Comparison of ENCODE assay signal across 8 cellular contexts in genomic region chr10:67764012-67764822, GRCh38.
DNase-seq lines count a peak whose midpoint lies in the region; ATAC-seq and TF ChIP-seq lines count a peak whose summit lies in the region.

No MANE protein-coding gene starts in this region.

- peak overlapping the region; percentile 67 for H3K9ac ChIP-seq in endodermal cell (ENCODE audit: extremely low read depth, low read length, poor library complexity, severe bottlenecking)

- peak; percentile 81 for ATAC-seq in GM21390 (IDR thresholded peaks at IDR 0.05; ENCODE audit: unreplicated experiment)

- H3K4me3 ChIP-seq in endodermal cell (ENCODE audit: low read length): peak overlapping the region; percentile 98

- H3K27ac ChIP-seq in endodermal cell (ENCODE audit: low read depth, low read length): peak overlapping the region; percentile 68

- no peaks in the 10 kb centered on the region for H3K27me3 Mint-ChIP-seq in endodermal cell (ENCODE audit: insufficient read depth)

- WGBS in endodermal cell (ENCODE audit: insufficient coverage in 1 of 2, insufficient read length in 1 of 2), 2 experiments: 0 to 1% methylated on average over 36 to 56 of the region's 56 CpGs

- H3K36me3 ChIP-seq in endodermal cell (ENCODE audit: control insufficient read depth, insufficient read depth, low read length): no peaks in the 10 kb centered on the region

- no peaks in the 10 kb centered on the region for H3K27me3 ChIP-seq in endodermal cell (ENCODE audit: control insufficient read depth, insufficient read depth, low read length, poor library complexity, severe bottlenecking)

- H3K4me1 ChIP-seq in endodermal cell (ENCODE audit: control insufficient read depth, insufficient read depth, low read length): no peaks in the 10 kb centered on the region

- peak; percentile 86 for DNase-seq in CMK (ENCODE audit: low read depth)
- peak; percentile 62 to 99 (median 90) for DNase-seq in HUDEP-2 (lab: John Stamatoyannopoulos, UW; ENCODE audit: unreplicated experiment in 76 of 76)
- DNase-seq in NOMO-1 treated with dmso at 0.1 percent for 144 hours (lab: John Stamatoyannopoulos, UW; ENCODE audit: unreplicated experiment): peak; percentile 88
- peak; percentile 91 for DNase-seq in activated CD8-positive, alpha-beta memory T cell treated with anti-CD3 and anti-CD28 coated beads, Interleukin-2, amount 50 U/mL, for 24 hours (ENCODE audit: extremely low read depth)
- DNase-seq in endodermal cell: peak; percentile 98
- peak; percentile 97 for DNase-seq in mesenteric fat pad (ENCODE audit: low spot score)
- peak; percentile 97 for DNase-seq in stimulated activated CD8-positive, alpha-beta memory T cell treated with anti-CD3 and anti-CD28 coated beads, Interleukin-15, amount 100 ng/mL, for 1 hour (ENCODE audit: low read depth)

- H3K4me3 Mint-ChIP-seq in endodermal cell: peak overlapping the region; percentile 89

- H3K27ac Mint-ChIP-seq in endodermal cell: peak overlapping the region; percentile 96

- H3K9me3 ChIP-seq in endodermal cell (ENCODE audit: control insufficient read depth, low read length): no peaks in the 10 kb centered on the region

- H3K9me3 Mint-ChIP-seq in endodermal cell: peaks cover 6% of the 10 kb centered on the region

- H3K36me3 Mint-ChIP-seq in endodermal cell (ENCODE audit: low read depth): no peaks in the 10 kb centered on the region

- no peaks in the 10 kb centered on the region for H3K4me1 Mint-ChIP-seq in endodermal cell

- TF ChIP-seq CTCF in endodermal cell (conservative IDR thresholded peaks at IDR 0.05): no peak

Comparison
In these comparisons a context has a peak if more than half of its experiments do, and no peak if none do; other contexts are left out.
1. Peak in every context shown above with its lines: DNase-seq, ATAC-seq, H3K4me3 ChIP-seq and H3K27ac ChIP-seq.